In the genomic region with DNA sequence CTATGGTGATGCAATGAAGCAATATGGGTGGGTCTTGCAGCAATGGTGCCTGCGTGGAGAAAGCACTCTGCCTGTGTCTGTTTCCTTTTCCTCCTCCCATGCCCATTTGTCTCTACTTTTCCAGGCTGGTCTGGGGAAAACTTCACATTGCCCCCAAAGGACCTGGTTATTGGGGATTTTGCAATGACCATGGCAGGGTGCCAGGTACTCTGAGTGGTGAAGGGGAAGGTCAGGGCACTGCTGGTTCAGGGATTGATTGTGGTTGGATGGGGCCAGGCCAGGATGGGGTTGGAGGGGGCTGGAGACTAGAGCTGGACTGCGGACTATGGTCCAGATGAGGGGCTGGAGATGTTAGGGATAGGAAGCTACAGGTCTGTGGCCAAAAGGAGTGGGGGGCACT, we compare ENCODE assay signal across 1 cellular context.
A peak's percentile ranks its signal among the peaks of the same experiment; 100 is the strongest.
TF ChIP-seq lines count a peak whose summit lies in the region.

No MANE protein-coding gene starts in this region.

TF ChIP-seq in IMR-90, 13 proteins besides CTCF, POLR2A, EP300 and RAD21:
- TF ChIP-seq CEBPB (IDR thresholded peaks at IDR 0.05; ENCODE audit: low read depth, low read length): peak; percentile 26; the same call in 1 of the 2 replicates
- TF ChIP-seq, protein P1, sequence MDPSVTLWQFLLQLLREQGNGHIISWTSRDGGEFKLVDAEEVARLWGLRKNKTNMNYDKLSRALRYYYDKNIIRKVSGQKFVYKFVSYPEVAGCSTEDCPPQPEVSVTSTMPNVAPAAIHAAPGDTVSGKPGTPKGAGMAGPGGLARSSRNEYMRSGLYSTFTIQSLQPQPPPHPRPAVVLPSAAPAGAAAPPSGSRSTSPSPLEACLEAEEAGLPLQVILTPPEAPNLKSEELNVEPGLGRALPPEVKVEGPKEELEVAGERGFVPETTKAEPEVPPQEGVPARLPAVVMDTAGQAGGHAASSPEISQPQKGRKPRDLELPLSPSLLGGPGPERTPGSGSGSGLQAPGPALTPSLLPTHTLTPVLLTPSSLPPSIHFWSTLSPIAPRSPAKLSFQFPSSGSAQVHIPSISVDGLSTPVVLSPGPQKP (IDR thresholded peaks at IDR 0.05; ENCODE audit: borderline replicate concordance, low read depth, low read length): no peak
